ENCODE assay signal across 11 cellular contexts in genomic region chr7:74405191-74405898, GRCh38. TPM values are rescaled to one million over a fixed set of nuclear protein-coding genes. Genes with fewer than 3 reads are reported as not detected.
DNase-seq lines count a peak whose midpoint lies in the region; ATAC-seq, FAIRE-seq and TF ChIP-seq lines count a peak whose summit lies in the region.
"Had no signal": no experiment of that assay in that cellular context is flagged by ENCODE, and none has a peak within 500 bp of the region (broad histone marks: within the 10 kb centered on the region; RNA-seq: fewer than 3 reads in every experiment).

No MANE protein-coding gene starts in this region.

- H3K27me3 ChIP-seq in left ventricle myocardium inferior (ENCODE audit: low read depth) (peaks cover 5% of the 10 kb centered on the region), testis (no peaks in the 10 kb centered on the region), esophagus muscularis mucosa (peaks cover 0 to 2% (median 0%) of the 10 kb centered on the region in 4 donors)

- intact Hi-C loops in left ventricle myocardium inferior (cut with micrococcal nuclease) (no loop called here), testis (cut with DNase I; ENCODE audit: low total_unique reads) (loop anchor here (10.0 kb wide), 1 partner anchor 341 kb away; no protein-coding TSS in a partner anchor), esophagus muscularis mucosa (cut with DNase I) (no loop called here)

- H3K9me3 ChIP-seq in left ventricle myocardium inferior (replicated peaks) (no peaks in the 10 kb centered on the region), testis (no peaks in the 10 kb centered on the region), esophagus muscularis mucosa (no peaks in the 10 kb centered on the region)

- H3K4me1 ChIP-seq in left ventricle myocardium inferior, result no peaks in the 10 kb centered on the region
- no peaks in the 10 kb centered on the region for H3K4me1 ChIP-seq in testis
- H3K4me1 ChIP-seq in esophagus muscularis mucosa, result no peaks in the 10 kb centered on the region

- 87 to 91% methylated on average over 23 to 29 of the region's 31 CpGs for whole genome bisulfite sequencing in testis, 2 donors
- whole genome bisulfite sequencing in esophagus muscularis mucosa, result 74% methylated on average over 30 of the region's 31 CpGs

- peak; percentile 40 for TF ChIP-seq CTCF in GM13977 (IDR thresholded peaks at IDR 0.05; ENCODE audit: extremely low read depth, insufficient read depth, missing control alignments)
- TF ChIP-seq CTCF in RWPE1 (conservative IDR thresholded peaks at IDR 0.05; ENCODE audit: low read depth), result peak; percentile 61
- peak; percentile 56 for TF ChIP-seq CTCF in left ventricle myocardium inferior (IDR thresholded peaks at IDR 0.05; ENCODE audit: borderline replicate concordance)
- TF ChIP-seq CTCF in testis (IDR thresholded peaks at IDR 0.05), result peak in 1 of 3 experiments; percentile 16
- TF ChIP-seq CTCF in esophagus muscularis mucosa (IDR thresholded peaks at IDR 0.05), result peak in 1 of 3 experiments; percentile 46

- H3K36me3 ChIP-seq in left ventricle myocardium inferior (peaks cover 26% of the 10 kb centered on the region), testis (ENCODE audit: low read depth, missing control alignments) (no peaks in the 10 kb centered on the region), esophagus muscularis mucosa (peaks cover 14 to 42% (median 40%) of the 10 kb centered on the region in 4 donors)

- H3K4me3 ChIP-seq in left ventricle myocardium inferior (no peak overlapping the region), testis (no peak overlapping the region), esophagus muscularis mucosa (no peak overlapping the region)

- no peak for TF ChIP-seq POLR2A in testis (IDR thresholded peaks at IDR 0.05)
- no peak for TF ChIP-seq POLR2A in H54 (IDR thresholded peaks at IDR 0.05; ENCODE audit: low read depth, low read length)
- TF ChIP-seq POLR2A in esophagus muscularis mucosa (IDR thresholded peaks at IDR 0.05; ENCODE audit: low read depth), result no peak

- H3K27ac ChIP-seq in RWPE1 (peak overlapping the region; percentile 1; the same call in 1 of the 2 replicates), left ventricle myocardium inferior (replicated peaks) (no peak overlapping the region), testis (no peak overlapping the region), esophagus muscularis mucosa (replicated peaks in 1 of 4) (no peak overlapping the region)

- ATAC-seq in GM21515 (IDR thresholded peaks at IDR 0.05; ENCODE audit: unreplicated experiment), result no peak
- ATAC-seq: natural killer cell; stimulated activated effector memory CD8-positive, alpha-beta T cell treated with anti-CD3 and anti-CD28 coated beads, Interleukin-12 subunit alpha, Interleukin-12 subunit beta, amount 100 ng/mL, for 72 hours had no signal

- POLR2A ChIA-PET in RWPE1 (lab: Yijun Ruan, JAX; ENCODE audit: low non-redundant PET), result no interaction called here

- no peak for TF ChIP-seq EP300 in esophagus muscularis mucosa (IDR thresholded peaks at IDR 0.05)

- CTCF ChIA-PET in RWPE1 (lab: Yijun Ruan, JAX), result interaction anchor here (0.6 to 0.9 kb wide), 12 partner anchors 34 to 413 kb away, joined by 3 to 6 read pairs (median 3); no protein-coding TSS in a partner anchor

- peak; percentile 36 for DNase-seq in ACHN
- DNase-seq in GM13977 (ENCODE audit: low spot score), result no peak
- peak; percentile 28 for DNase-seq in RWPE1 (ENCODE audit: low spot score)
- DNase-seq in left ventricle myocardium inferior, result no peak
- DNase-seq in testis, result no peak
- no peak for DNase-seq in H54 (ENCODE audit: insufficient read length, low spot score)
- DNase-seq in esophagus muscularis mucosa (ENCODE audit: extremely low spot score), result no peak
- DNase-seq: natural killer cell had no signal

- in situ Hi-C loops in ACHN (cut with HindIII; ENCODE audit: low pct_ligation_motif_present, low pct_unique_long_range_greater_than_20kb, low sequenced_read_pairs), result loop anchor here (25.0 kb wide), 1 partner anchor 157 kb away; no protein-coding TSS in a partner anchor
- in situ Hi-C loops in GM13977 (cut with MboI; ENCODE audit: low pct_unique_long_range_greater_than_20kb, low sequenced_read_pairs, unreplicated experiment), result loop anchor here (10.0 kb wide), 1 partner anchor 341 kb away; no protein-coding TSS in a partner anchor

- FAIRE-seq in H54 (lab: Jason Lieb, UNC), result no peak
- FAIRE-seq: colon had no signal

RNA-seq across cellular contexts. Expression of gene GTF2IRD1, which starts 48.4 kb away (rescaled TPM):
- 15.8 TPM for total RNA-seq in left ventricle myocardium inferior
- total RNA-seq in testis, result 10 to 100 TPM; 22.4 to 24.7 TPM
- 15.1 TPM for polyA plus RNA-seq in testis (ENCODE audit: insufficient read depth, low read depth, low replicate concordance)
- total RNA-seq in esophagus muscularis mucosa, result 10 to 100 TPM; 20.8 to 24.0 (median 22.0) TPM
- total RNA-seq: natural killer cell had no signal

Comparison
In these comparisons a context has a peak if more than half of its experiments do, and no peak if none do; other contexts are left out.
1. DNase-seq: peak in ACHN (single experiment) and RWPE1 (single experiment); none in GM13977 (single experiment), left ventricle myocardium inferior (single experiment), testis (single experiment), H54 (single experiment) and esophagus muscularis mucosa (single experiment).